Comparison of ENCODE assay signal across 1 cellular context in genomic region chr17:64216385-64217248, GRCh38.
A peak's percentile ranks its signal among the peaks of the same experiment; 100 is the strongest.
TF ChIP-seq lines count a peak whose summit lies in the region.

No MANE protein-coding gene starts in this region.

TF ChIP-seq in K562, 482 proteins besides CTCF, POLR2A, EP300 and RAD21 (continued from another document):
- no peak for TF ChIP-seq ADNP (tag; IDR thresholded peaks at IDR 0.05)
- no peak for TF ChIP-seq SRF (CRISPR knock-in tag; IDR thresholded peaks at IDR 0.05)
- no peak for TF ChIP-seq ZFP30 (CRISPR knock-in tag; IDR thresholded peaks at IDR 0.05; ENCODE audit: borderline replicate concordance)
- TF ChIP-seq ZNF518B (CRISPR knock-in tag; IDR thresholded peaks at IDR 0.05): no peak
- peak; percentile 41 for TF ChIP-seq TAL1 (IDR thresholded peaks at IDR 0.05)
- no peak for TF ChIP-seq ZNF3 (CRISPR knock-in tag; IDR thresholded peaks at IDR 0.05)
- TF ChIP-seq ARNT (IDR thresholded peaks at IDR 0.05): no peak
- peak in 1 of 2 experiments; percentile 69; a peak in 1 of 4 replicates for TF ChIP-seq UBTF (IDR thresholded peaks at IDR 0.05; ENCODE audit: borderline replicate concordance in 1 of 2, low read depth in 2 of 2, low read length in 2 of 2)
- no peak for TF ChIP-seq ZC3H4 (CRISPR knock-in tag; IDR thresholded peaks at IDR 0.05; ENCODE audit: borderline replicate concordance)
- 0 out of 2 replicates have a peak, but pooled peaks have one; percentile 31 for TF ChIP-seq CBFA2T2 (conservative IDR thresholded peaks at IDR 0.05)
- TF ChIP-seq GMEB1 (CRISPR knock-in tag; IDR thresholded peaks at IDR 0.05): no peak
